24 cellular contexts compared by ENCODE assay signal in the genomic region with DNA sequence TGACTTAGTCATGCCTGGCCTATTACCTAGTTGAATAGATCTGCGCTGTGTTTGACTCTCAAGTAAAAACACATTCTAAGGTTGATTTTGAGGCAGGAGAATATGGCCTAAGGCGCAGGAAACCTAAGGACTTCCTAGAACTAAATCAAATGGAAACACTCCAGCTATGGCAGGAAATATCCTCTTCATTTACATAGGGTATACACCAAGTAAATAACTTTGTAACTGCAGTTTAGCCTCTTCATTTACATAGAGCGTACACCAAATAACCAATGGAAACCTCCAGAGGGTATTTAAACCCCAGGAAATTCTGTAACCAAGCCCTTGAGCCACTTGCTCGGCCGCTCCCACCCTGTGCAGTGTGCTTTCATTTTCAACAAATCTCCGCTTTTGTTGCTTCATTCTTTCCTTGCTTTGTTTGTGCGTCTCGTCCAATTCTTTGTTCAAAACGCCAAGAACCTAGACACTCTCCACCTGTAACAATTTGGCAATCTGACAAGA.
"Had no signal": no experiment of that assay in that cellular context is flagged by ENCODE, and none has a peak within 500 bp of the region (broad histone marks: within the 10 kb centered on the region; RNA-seq: fewer than 3 reads in every experiment).

No MANE protein-coding gene starts in this region.

- H3K9me3 Mint-ChIP-seq: activated CD4-positive, alpha-beta memory T cell treated with anti-CD3 and anti-CD28 coated beads for 36 hours; activated naive CD4-positive, alpha-beta T cell treated with anti-CD3 and anti-CD28 coated beads for 36 hours; activated T-helper 1 cell treated with anti-CD3 and anti-CD28 coated beads, Interleukin-12 subunit alpha, Interleukin-12 subunit beta, Interleukin-2, Interleukin-4 antibody, amounts not matched to agents 30 ng/mL and 10 ng/mL and 1 ng/mL, durations not matched to agents 14 hours and 24 hours and 36 hours; natural killer cell treated with Interleukin-12 subunit alpha and Interleukin-12 subunit beta and Interleukin-15 and Interleukin-18, amount 100 ng/mL, for 72 hours had no signal

- H3K4me3 Mint-ChIP-seq: activated CD4-positive, alpha-beta memory T cell treated with anti-CD3 and anti-CD28 coated beads for 36 hours; activated naive CD4-positive, alpha-beta T cell treated with anti-CD3 and anti-CD28 coated beads for 36 hours; activated T-helper 1 cell treated with anti-CD3 and anti-CD28 coated beads, Interleukin-12 subunit alpha, Interleukin-12 subunit beta, Interleukin-2, Interleukin-4 antibody, amounts not matched to agents 30 ng/mL and 10 ng/mL and 1 ng/mL, durations not matched to agents 14 hours and 24 hours and 36 hours; natural killer cell treated with Interleukin-12 subunit alpha and Interleukin-12 subunit beta and Interleukin-15 and Interleukin-18, amount 100 ng/mL, for 72 hours had no signal

- H3K36me3 ChIP-seq: colonic mucosa, gastroesophageal sphincter, left ventricle myocardium inferior, right atrium auricular region, spleen, tibial nerve had no signal

- H3K27ac ChIP-seq: colonic mucosa, dorsolateral prefrontal cortex, gastroesophageal sphincter, hepatocyte, left ventricle myocardium inferior, right atrium auricular region, tibial nerve, VCaP had no signal

- H3K4me3 ChIP-seq: colonic mucosa, dorsolateral prefrontal cortex, hepatocyte, left ventricle myocardium inferior, lung, mucosa of descending colon, right atrium auricular region, tibial nerve had no signal

- H3K4me1 ChIP-seq: colonic mucosa, gastroesophageal sphincter, left ventricle myocardium inferior, right atrium auricular region had no signal

- H3K27me3 ChIP-seq: colonic mucosa, dorsolateral prefrontal cortex, hepatocyte, right atrium auricular region, spleen, tibial nerve had no signal

- H3K4me2 ChIP-seq: hepatocyte had no signal

- H3K27me3 Mint-ChIP-seq: activated CD4-positive, alpha-beta memory T cell treated with anti-CD3 and anti-CD28 coated beads for 36 hours had no signal

- H2AFZ ChIP-seq: hepatocyte had no signal

- FAIRE-seq: TTC549 had no signal

- H3K27ac Mint-ChIP-seq: activated CD4-positive, alpha-beta memory T cell treated with anti-CD3 and anti-CD28 coated beads for 36 hours; activated naive CD4-positive, alpha-beta T cell treated with anti-CD3 and anti-CD28 coated beads for 36 hours; activated T-helper 1 cell treated with anti-CD3 and anti-CD28 coated beads, Interleukin-12 subunit alpha, Interleukin-12 subunit beta, Interleukin-2, Interleukin-4 antibody, amounts not matched to agents 30 ng/mL and 10 ng/mL and 1 ng/mL, durations not matched to agents 14 hours and 24 hours and 36 hours; natural killer cell treated with Interleukin-12 subunit alpha and Interleukin-12 subunit beta and Interleukin-15 and Interleukin-18, amount 100 ng/mL, for 72 hours had no signal

- DNase-seq: activated CD4-positive, alpha-beta memory T cell treated with anti-CD3 and anti-CD28 coated beads for 36 hours; activated CD4-positive, alpha-beta T cell treated with anti-CD3 and anti-CD28 coated beads for 48 hours; activated CD8-positive, alpha-beta memory T cell treated with anti-CD3 and anti-CD28 coated beads, Interleukin-2, amount 50 U/mL, for 4 hours; activated effector memory CD4-positive, alpha-beta T cell treated with anti-CD3 and anti-CD28 coated beads, Interleukin-2, amount 50 U/mL, for 16 hours; activated naive CD4-positive, alpha-beta T cell treated with anti-CD3 and anti-CD28 coated beads for 36 hours; activated T-cell treated with anti-CD3 and anti-CD28 coated beads, Interleukin-2, amount 50 U/mL, for 1 hour; amygdala; colonic mucosa; dorsolateral prefrontal cortex; effector memory CD4-positive, alpha-beta T cell; left ventricle myocardium inferior; mucosa of descending colon; spleen; stimulated activated naive CD4-positive, alpha-beta T cell treated with Interleukin-2 at 50 U/mL for 16 hours; T-helper 9 cell had no signal

- H3K79me2 ChIP-seq: hepatocyte had no signal

- H3K36me3 Mint-ChIP-seq: activated CD4-positive, alpha-beta memory T cell treated with anti-CD3 and anti-CD28 coated beads for 36 hours; natural killer cell treated with Interleukin-12 subunit alpha and Interleukin-12 subunit beta and Interleukin-15 and Interleukin-18, amount 100 ng/mL, for 72 hours had no signal

- ATAC-seq: gastroesophageal sphincter; mucosa of descending colon; natural killer cell treated with Interleukin-12 subunit alpha and Interleukin-12 subunit beta and Interleukin-15 and Interleukin-18, amount 100 ng/mL, for 72 hours had no signal

- H3K9me3 ChIP-seq: colonic mucosa, gastroesophageal sphincter, left ventricle myocardium inferior, mucosa of descending colon, right atrium auricular region, spleen, tibial nerve had no signal
